In genomic region chr13:46520188-46520587, GRCh38 we compare ENCODE assay signal across 16 cellular contexts.
"Had no signal": no experiment of that assay in that cellular context is flagged by ENCODE, and none has a peak within 500 bp of the region (broad histone marks: within the 10 kb centered on the region; RNA-seq: fewer than 3 reads in every experiment).

No MANE protein-coding gene starts in this region.

- H3K27me3 ChIP-seq: left lung, stomach, testis had no signal

- H3K9me3 ChIP-seq: left lung, stomach, testis had no signal

- DNase-seq: activated CD4-positive, alpha-beta T cell treated with anti-CD3 and anti-CD28 coated beads, Interleukin-2, amount 10 ng/mL, durations not matched to agents 7 days and 5 days; activated effector memory CD4-positive, alpha-beta T cell treated with anti-CD3 and anti-CD28 coated beads, Interleukin-2, amount 50 U/mL, for 16 hours; activated T-cell treated with anti-CD3 and anti-CD28 coated beads, Interleukin-2, amount 50 U/mL, for 72 hours; cerebellar nuclear complex; cortex of kidney; effector CD8-positive, alpha-beta T cell; hypothalamus; islet precursor cell; left lung; stimulated activated CD4-positive, alpha-beta T cell treated with anti-CD3 and anti-CD28 coated beads, Interleukin-4, amount 100 ng/mL, for 1 hour; stomach; T-helper 1 cell; T-helper 9 cell; testis had no signal

- H3K36me3 ChIP-seq: left lung, stomach had no signal

- H3K4me3 ChIP-seq: left lung, skin epidermis, stomach, testis had no signal

- H3K4me1 ChIP-seq: testis had no signal

- H3K27ac ChIP-seq: left lung, parathyroid adenoma, stomach, testis had no signal
